Comparison of ENCODE assay signal across 1 cellular context in the genomic region with DNA sequence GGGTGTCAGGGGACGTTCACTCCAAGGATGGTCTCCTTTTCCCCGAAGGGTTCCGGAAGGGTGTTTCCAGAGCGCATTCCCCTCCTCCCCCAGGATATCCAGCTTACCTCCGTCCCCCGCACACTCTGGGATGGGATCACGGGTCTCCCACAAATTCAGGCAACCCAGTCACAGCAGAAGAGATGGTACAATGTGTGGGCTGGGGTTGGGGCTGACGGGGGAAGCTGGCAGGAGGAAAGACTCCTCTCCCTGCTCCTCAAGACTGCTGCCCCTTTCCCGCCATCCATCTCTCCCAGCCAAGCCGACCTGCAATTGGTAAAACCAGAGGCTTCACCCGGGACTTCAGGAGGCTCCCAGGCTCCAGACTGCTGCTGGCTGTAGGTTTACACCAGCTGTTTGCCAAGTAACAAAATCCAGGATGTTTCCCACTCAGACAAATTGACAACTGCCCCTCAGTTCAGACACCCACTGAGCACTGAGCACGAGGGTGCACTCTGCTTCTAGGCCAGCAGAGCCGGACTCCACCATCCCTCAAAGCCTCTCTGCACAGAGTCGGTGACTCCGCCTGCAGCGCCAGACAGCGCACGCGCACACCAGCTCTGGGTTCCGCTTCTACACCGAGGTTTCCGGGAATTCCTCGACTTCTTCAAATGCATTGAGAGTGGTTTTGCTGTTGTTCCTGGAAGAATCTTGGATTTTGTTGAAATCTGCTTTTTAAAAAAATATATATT.
A peak's percentile ranks its signal among the peaks of the same experiment; 100 is the strongest.
TF ChIP-seq lines count a peak whose summit lies in the region.

No MANE protein-coding gene starts in this region.

TF ChIP-seq in K562, 482 proteins besides CTCF, POLR2A, EP300 and RAD21:
- TF ChIP-seq, protein P1, sequence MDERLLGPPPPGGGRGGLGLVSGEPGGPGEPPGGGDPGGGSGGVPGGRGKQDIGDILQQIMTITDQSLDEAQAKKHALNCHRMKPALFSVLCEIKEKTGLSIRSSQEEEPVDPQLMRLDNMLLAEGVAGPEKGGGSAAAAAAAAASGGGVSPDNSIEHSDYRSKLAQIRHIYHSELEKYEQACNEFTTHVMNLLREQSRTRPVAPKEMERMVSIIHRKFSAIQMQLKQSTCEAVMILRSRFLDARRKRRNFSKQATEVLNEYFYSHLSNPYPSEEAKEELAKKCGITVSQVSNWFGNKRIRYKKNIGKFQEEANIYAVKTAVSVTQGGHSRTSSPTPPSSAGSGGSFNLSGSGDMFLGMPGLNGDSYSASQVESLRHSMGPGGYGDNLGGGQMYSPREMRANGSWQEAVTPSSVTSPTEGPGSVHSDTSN (CRISPR knock-in tag; IDR thresholded peaks at IDR 0.05; ENCODE audit: low read depth), result no peak
- TF ChIP-seq, protein P1 (tag; conservative IDR thresholded peaks at IDR 0.05; ENCODE audit: low read depth), result no peak
- TF ChIP-seq NRF1 (conservative IDR thresholded peaks at IDR 0.05 in 1 of 2, IDR thresholded peaks at IDR 0.05 in 1 of 2), result peak; percentile 67 to 77
